Comparison of ENCODE assay signal across 1 cellular context in the genomic region with DNA sequence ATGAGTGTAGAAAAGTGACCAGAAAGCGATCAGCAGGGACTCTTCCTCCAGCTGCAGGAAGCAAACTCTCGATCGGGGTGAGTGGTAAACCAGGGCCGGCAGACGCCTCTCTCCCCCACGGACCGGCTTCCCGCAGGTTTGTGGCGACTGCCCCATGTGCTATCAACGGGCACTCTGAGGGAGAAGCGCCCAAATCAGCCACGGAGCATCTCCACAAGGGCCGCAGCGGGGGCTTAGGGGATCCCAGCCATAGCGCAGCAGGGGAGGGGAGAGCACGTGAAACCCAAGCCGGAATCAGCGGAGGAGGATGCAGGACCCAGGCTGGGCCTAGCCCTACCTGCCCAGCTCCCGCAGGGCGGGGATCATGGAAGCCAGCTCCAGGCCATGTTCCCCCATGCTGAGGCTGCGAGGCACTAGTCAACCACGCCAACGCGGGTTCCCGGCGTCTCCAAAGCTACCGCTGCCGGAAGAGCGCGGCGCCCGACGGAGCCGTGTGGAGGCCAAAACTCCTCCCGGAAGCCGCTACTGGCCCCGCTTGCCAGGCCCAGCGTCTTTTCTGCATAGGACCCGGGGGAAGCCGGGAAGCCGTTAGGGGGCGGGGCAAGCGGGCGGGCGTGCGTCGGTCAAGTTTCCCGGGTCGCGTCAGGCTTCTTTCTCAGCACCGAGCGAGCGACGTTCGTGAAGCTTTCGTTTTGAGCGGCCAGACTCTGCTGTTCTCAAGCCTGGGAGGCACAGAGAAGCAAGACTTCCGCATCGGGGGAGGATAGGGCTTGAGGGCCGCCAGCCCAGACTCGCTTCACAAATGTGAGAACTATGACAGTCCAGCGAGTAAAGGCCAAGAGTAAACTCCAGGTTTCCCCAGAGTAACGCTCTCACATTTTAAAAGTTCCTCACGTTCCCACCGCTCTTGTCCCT.
TF ChIP-seq lines count a peak whose summit lies in the region.

Gene ATR (minus strand): TSS at position 425 of the 915 bp plus-strand sequence. CDS start 29 bp downstream, at position 396.

TF ChIP-seq in HepG2, 621 proteins besides CTCF, POLR2A, EP300 and RAD21 (continued from another document and continues in another):
- TF ChIP-seq ZHX2 (IDR thresholded peaks at IDR 0.05; ENCODE audit: low read depth) (peak; percentile 64), ZHX2 (CRISPR knock-in tag; IDR thresholded peaks at IDR 0.05; ENCODE audit: borderline replicate concordance) (0 out of 2 replicates have a peak, but pooled peaks have one; percentile 4), ZNF446 (CRISPR knock-in tag; IDR thresholded peaks at IDR 0.05) (no peak), ELF1 (CRISPR knock-in tag; IDR thresholded peaks at IDR 0.05) (peak; percentile 100), ZFP1 (CRISPR knock-in tag; IDR thresholded peaks at IDR 0.05) (peak; percentile 96), MXD1 (CRISPR knock-in tag; IDR thresholded peaks at IDR 0.05) (peak; percentile 98; the same call in 1 of the 2 replicates), CREB1 (IDR thresholded peaks at IDR 0.05) (peak; percentile 74), CREB1 (CRISPR knock-in tag; IDR thresholded peaks at IDR 0.05) (peak; percentile 80), NR2C2 (CRISPR knock-in tag; IDR thresholded peaks at IDR 0.05; ENCODE audit: borderline replicate concordance) (peak; percentile 88), ZNF160 (CRISPR knock-in tag; IDR thresholded peaks at IDR 0.05) (peak; percentile 94), ZBTB20 (CRISPR knock-in tag; IDR thresholded peaks at IDR 0.05; ENCODE audit: borderline replicate concordance, low read depth) (peak; percentile 87; the same call in 1 of the 2 replicates), SPEN (CRISPR knock-in tag; IDR thresholded peaks at IDR 0.05; ENCODE audit: low read depth) (peak; percentile 98), ZNF562 (CRISPR knock-in tag; IDR thresholded peaks at IDR 0.05; ENCODE audit: borderline replicate concordance) (peak; percentile 44; the same call in 1 of the 2 replicates), ZNF138 (CRISPR knock-in tag; IDR thresholded peaks at IDR 0.05; ENCODE audit: low read depth) (peak; percentile 51; the same call in 1 of the 2 replicates), GMEB1 (CRISPR knock-in tag; IDR thresholded peaks at IDR 0.05; ENCODE audit: borderline replicate concordance) (peak; percentile 99), HOXA3 (CRISPR knock-in tag; IDR thresholded peaks at IDR 0.05) (peak; percentile 91), ZNF317 (CRISPR knock-in tag; IDR thresholded peaks at IDR 0.05) (peak; percentile 91), MXD4 (CRISPR knock-in tag; IDR thresholded peaks at IDR 0.05) (peak; percentile 98), HMGXB4 (CRISPR knock-in tag; IDR thresholded peaks at IDR 0.05; ENCODE audit: borderline replicate concordance in 1 of 2, low read depth in 1 of 2) (peak; percentile 91 to 92; a peak in 3 of 4 replicates), ZNF546 (CRISPR knock-in tag; conservative IDR thresholded peaks at IDR 0.05) (0 out of 2 replicates have a peak, but pooled peaks have one; percentile 85), TMF1 (CRISPR knock-in tag; IDR thresholded peaks at IDR 0.05; ENCODE audit: low read depth) (peak; percentile 95), ZNF678 (CRISPR knock-in tag; IDR thresholded peaks at IDR 0.05) (peak; percentile 98; the same call in 1 of the 2 replicates), NKX3-1 (CRISPR knock-in tag; IDR thresholded peaks at IDR 0.05) (peak; percentile 94), ZZZ3 (CRISPR knock-in tag; IDR thresholded peaks at IDR 0.05; ENCODE audit: borderline replicate concordance) (peak; percentile 90; the same call in 1 of the 2 replicates), BATF2 (CRISPR knock-in tag; IDR thresholded peaks at IDR 0.05) (peak; percentile 62; the same call in 1 of the 2 replicates), SAFB2 (CRISPR knock-in tag; IDR thresholded peaks at IDR 0.05; ENCODE audit: borderline replicate concordance, low read depth) (peak; percentile 48; the same call in 1 of the 2 replicates), NFIB (CRISPR knock-in tag; IDR thresholded peaks at IDR 0.05; ENCODE audit: borderline replicate concordance) (0 out of 2 replicates have a peak, but pooled peaks have one; percentile 61), ZBTB38 (CRISPR knock-in tag; IDR thresholded peaks at IDR 0.05) (peak; percentile 81), ZNF777 (CRISPR knock-in tag; IDR thresholded peaks at IDR 0.05) (peak; percentile 56; the same call in 1 of the 2 replicates), ZNF839 (CRISPR knock-in tag; IDR thresholded peaks at IDR 0.05; ENCODE audit: borderline replicate concordance) (0 out of 2 replicates have a peak, but pooled peaks have one; percentile 77), ZNF883 (CRISPR knock-in tag; IDR thresholded peaks at IDR 0.05; ENCODE audit: not compliant biosample characterization) (peak; percentile 91), PHF21A (CRISPR knock-in tag; IDR thresholded peaks at IDR 0.05) (peak; percentile 86), CBFB (CRISPR knock-in tag; IDR thresholded peaks at IDR 0.05) (peak; percentile 91), POLR2G (IDR thresholded peaks at IDR 0.05; ENCODE audit: low read depth, low read length) (peak; percentile 89), RXRA (CRISPR knock-in tag; IDR thresholded peaks at IDR 0.05) (peak; percentile 94)
- TF ChIP-seq, protein P1, sequence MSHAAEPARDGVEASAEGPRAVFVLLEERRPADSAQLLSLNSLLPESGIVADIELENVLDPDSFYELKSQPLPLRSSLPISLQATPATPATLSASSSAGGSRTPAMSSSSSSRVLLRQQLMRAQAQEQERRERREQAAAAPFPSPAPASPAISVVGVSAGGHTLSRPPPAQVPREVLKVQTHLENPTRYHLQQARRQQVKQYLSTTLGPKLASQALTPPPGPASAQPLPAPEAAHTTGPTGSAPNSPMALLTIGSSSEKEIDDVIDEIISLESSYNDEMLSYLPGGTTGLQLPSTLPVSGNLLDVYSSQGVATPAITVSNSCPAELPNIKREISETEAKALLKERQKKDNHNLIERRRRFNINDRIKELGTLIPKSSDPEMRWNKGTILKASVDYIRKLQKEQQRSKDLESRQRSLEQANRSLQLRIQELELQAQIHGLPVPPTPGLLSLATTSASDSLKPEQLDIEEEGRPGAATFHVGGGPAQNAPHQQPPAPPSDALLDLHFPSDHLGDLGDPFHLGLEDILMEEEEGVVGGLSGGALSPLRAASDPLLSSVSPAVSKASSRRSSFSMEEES (CRISPR knock-in tag; IDR thresholded peaks at IDR 0.05): peak; percentile 57; the same call in 1 of the 2 replicates
- TF ChIP-seq, protein P2, sequence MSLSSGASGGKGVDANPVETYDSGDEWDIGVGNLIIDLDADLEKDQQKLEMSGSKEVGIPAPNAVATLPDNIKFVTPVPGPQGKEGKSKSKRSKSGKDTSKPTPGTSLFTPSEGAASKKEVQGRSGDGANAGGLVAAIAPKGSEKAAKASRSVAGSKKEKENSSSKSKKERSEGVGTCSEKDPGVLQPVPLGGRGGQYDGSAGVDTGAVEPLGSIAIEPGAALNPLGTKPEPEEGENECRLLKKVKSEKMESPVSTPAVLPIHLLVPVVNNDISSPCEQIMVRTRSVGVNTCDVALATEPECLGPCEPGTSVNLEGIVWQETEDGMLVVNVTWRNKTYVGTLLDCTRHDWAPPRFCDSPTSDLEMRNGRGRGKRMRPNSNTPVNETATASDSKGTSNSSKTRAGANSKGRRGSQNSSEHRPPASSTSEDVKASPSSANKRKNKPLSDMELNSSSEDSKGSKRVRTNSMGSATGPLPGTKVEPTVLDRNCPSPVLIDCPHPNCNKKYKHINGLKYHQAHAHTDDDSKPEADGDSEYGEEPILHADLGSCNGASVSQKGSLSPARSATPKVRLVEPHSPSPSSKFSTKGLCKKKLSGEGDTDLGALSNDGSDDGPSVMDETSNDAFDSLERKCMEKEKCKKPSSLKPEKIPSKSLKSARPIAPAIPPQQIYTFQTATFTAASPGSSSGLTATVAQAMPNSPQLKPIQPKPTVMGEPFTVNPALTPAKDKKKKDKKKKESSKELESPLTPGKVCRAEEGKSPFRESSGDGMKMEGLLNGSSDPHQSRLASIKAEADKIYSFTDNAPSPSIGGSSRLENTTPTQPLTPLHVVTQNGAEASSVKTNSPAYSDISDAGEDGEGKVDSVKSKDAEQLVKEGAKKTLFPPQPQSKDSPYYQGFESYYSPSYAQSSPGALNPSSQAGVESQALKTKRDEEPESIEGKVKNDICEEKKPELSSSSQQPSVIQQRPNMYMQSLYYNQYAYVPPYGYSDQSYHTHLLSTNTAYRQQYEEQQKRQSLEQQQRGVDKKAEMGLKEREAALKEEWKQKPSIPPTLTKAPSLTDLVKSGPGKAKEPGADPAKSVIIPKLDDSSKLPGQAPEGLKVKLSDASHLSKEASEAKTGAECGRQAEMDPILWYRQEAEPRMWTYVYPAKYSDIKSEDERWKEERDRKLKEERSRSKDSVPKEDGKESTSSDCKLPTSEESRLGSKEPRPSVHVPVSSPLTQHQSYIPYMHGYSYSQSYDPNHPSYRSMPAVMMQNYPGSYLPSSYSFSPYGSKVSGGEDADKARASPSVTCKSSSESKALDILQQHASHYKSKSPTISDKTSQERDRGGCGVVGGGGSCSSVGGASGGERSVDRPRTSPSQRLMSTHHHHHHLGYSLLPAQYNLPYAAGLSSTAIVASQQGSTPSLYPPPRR (CRISPR knock-in tag; IDR thresholded peaks at IDR 0.05; ENCODE audit: borderline replicate concordance): peak; percentile 78
